In genomic region chr20:51118216-51118615, GRCh38 we compare ENCODE assay signal across 19 cellular contexts.
"Had no signal": no experiment of that assay in that cellular context is flagged by ENCODE, and none has a peak within 500 bp of the region (broad histone marks: within the 10 kb centered on the region; RNA-seq: fewer than 3 reads in every experiment).

No MANE protein-coding gene starts in this region.

- H3K9me3 ChIP-seq: gastroesophageal sphincter, upper lobe of right lung had no signal

- ATAC-seq: activated CD8-positive, alpha-beta T cell treated with anti-CD3 and anti-CD28 coated beads for 36 hours; activated naive CD8-positive, alpha-beta T cell treated with anti-CD3 and anti-CD28 coated beads, Interleukin-2, amount 50 U/mL, for 24 hours; activated T-cell treated with anti-CD3 and anti-CD28 coated beads, Interleukin-2, amount 50 U/mL, for 4 hours; activated T-helper 17 cell treated with anti-CD3 and anti-CD28 coated beads, Interleukin-2, amount 50 U/mL, for 72 hours; gastroesophageal sphincter; right cardiac atrium; T-helper 17 cell; upper lobe of right lung had no signal

- H3K27me3 ChIP-seq: hepatocyte had no signal

- H3K4me3 Mint-ChIP-seq: activated CD8-positive, alpha-beta T cell treated with anti-CD3 and anti-CD28 coated beads for 36 hours; activated naive CD4-positive, alpha-beta T cell treated with anti-CD3 and anti-CD28 coated beads, Interleukin-2, amount 50 U/mL, for 24 hours; activated naive CD8-positive, alpha-beta T cell treated with anti-CD3 and anti-CD28 coated beads, Interleukin-2, amount 50 U/mL, for 24 hours; activated T-cell treated with anti-CD3 and anti-CD28 coated beads, Interleukin-2, amount 50 U/mL, for 4 hours; activated T-helper 17 cell treated with anti-CD3 and anti-CD28 coated beads, Interleukin-2, amount 50 U/mL, for 72 hours; natural killer cell treated with Interleukin-12 subunit alpha and Interleukin-12 subunit beta and Interleukin-15 and Interleukin-18, amount 100 ng/mL, for 72 hours; stimulated activated naive CD8-positive, alpha-beta T cell treated with anti-CD3 and anti-CD28 coated beads, Interleukin-15, Interleukin-2, amounts not matched to agents 100 ng/mL and 50 ng/mL, for 24 hours; T-helper 17 cell had no signal

- H3K36me3 ChIP-seq: gastroesophageal sphincter, upper lobe of right lung had no signal

- H3K4me1 ChIP-seq: upper lobe of right lung had no signal

- FAIRE-seq: kidney had no signal

- H3K9me3 Mint-ChIP-seq: activated CD8-positive, alpha-beta T cell treated with anti-CD3 and anti-CD28 coated beads for 36 hours; activated naive CD4-positive, alpha-beta T cell treated with anti-CD3 and anti-CD28 coated beads, Interleukin-2, amount 50 U/mL, for 24 hours; activated naive CD8-positive, alpha-beta T cell treated with anti-CD3 and anti-CD28 coated beads, Interleukin-2, amount 50 U/mL, for 24 hours; activated T-cell treated with anti-CD3 and anti-CD28 coated beads, Interleukin-2, amount 50 U/mL, for 4 hours; activated T-helper 17 cell treated with anti-CD3 and anti-CD28 coated beads, Interleukin-2, amount 50 U/mL, for 72 hours; natural killer cell treated with Interleukin-12 subunit alpha and Interleukin-12 subunit beta and Interleukin-15 and Interleukin-18, amount 100 ng/mL, for 72 hours; stimulated activated naive CD8-positive, alpha-beta T cell treated with anti-CD3 and anti-CD28 coated beads, Interleukin-15, Interleukin-2, amounts not matched to agents 100 ng/mL and 50 ng/mL, for 24 hours had no signal

- H3K27ac ChIP-seq: gastroesophageal sphincter, upper lobe of right lung had no signal

- H3K27ac Mint-ChIP-seq: activated CD8-positive, alpha-beta T cell treated with anti-CD3 and anti-CD28 coated beads for 36 hours; activated naive CD4-positive, alpha-beta T cell treated with anti-CD3 and anti-CD28 coated beads, Interleukin-2, amount 50 U/mL, for 24 hours; activated naive CD8-positive, alpha-beta T cell treated with anti-CD3 and anti-CD28 coated beads, Interleukin-2, amount 50 U/mL, for 24 hours; activated T-helper 17 cell treated with anti-CD3 and anti-CD28 coated beads, Interleukin-2, amount 50 U/mL, for 72 hours; natural killer cell treated with Interleukin-12 subunit alpha and Interleukin-12 subunit beta and Interleukin-15 and Interleukin-18, amount 100 ng/mL, for 72 hours; stimulated activated naive CD8-positive, alpha-beta T cell treated with anti-CD3 and anti-CD28 coated beads, Interleukin-15, Interleukin-2, amounts not matched to agents 100 ng/mL and 50 ng/mL, for 24 hours; T-helper 17 cell had no signal

- H3K36me3 Mint-ChIP-seq: activated naive CD4-positive, alpha-beta T cell treated with anti-CD3 and anti-CD28 coated beads, Interleukin-2, amount 50 U/mL, for 24 hours; natural killer cell treated with Interleukin-12 subunit alpha and Interleukin-12 subunit beta and Interleukin-15 and Interleukin-18, amount 100 ng/mL, for 72 hours had no signal

- DNase-seq: activated CD4-positive, alpha-beta T cell treated with anti-CD3 and anti-CD28 coated beads for 1 hour; activated CD4-positive, alpha-beta T cell treated with anti-CD3 and anti-CD28 coated beads, Interleukin-2, amount 50 U/mL, for 1 hour; activated CD8-positive, alpha-beta T cell treated with anti-CD3 and anti-CD28 coated beads for 36 hours; activated gamma-delta T cell treated with Interleukin-2 at 50 U/mL for 16 hours; activated naive CD8-positive, alpha-beta T cell treated with anti-CD3 and anti-CD28 coated beads, Interleukin-2, amount 50 U/mL, for 24 hours; activated T-cell treated with anti-CD3 and anti-CD28 coated beads, Interleukin-2, amount 50 U/mL, for 4 hours; amygdala; kidney; posterior cingulate gyrus; right cardiac atrium; stimulated activated CD4-positive, alpha-beta T cell treated with anti-CD3 and anti-CD28 coated beads, Interleukin-4, amount 100 ng/mL, for 1 hour; T-helper 17 cell; upper lobe of right lung had no signal

- H3K4me3 ChIP-seq: gastroesophageal sphincter, hepatocyte, upper lobe of right lung had no signal
